ENCODE assay signal across 8 cellular contexts in genomic region chr22:37802310-37803194, GRCh38. TPM values are rescaled to one million over a fixed set of nuclear protein-coding genes. Genes with fewer than 3 reads are reported as not detected.
A peak's percentile ranks its signal among the peaks of the same experiment; 100 is the strongest.
DNase-seq lines count a peak whose midpoint lies in the region; ATAC-seq and TF ChIP-seq lines count a peak whose summit lies in the region.

No MANE protein-coding gene starts in this region.

- peaks cover 33% of the 10 kb centered on the region for H3K27me3 ChIP-seq in CD8-positive, alpha-beta memory T cell (ENCODE audit: insufficient read depth, low read length, poor library complexity, severe bottlenecking)
- H3K27me3 ChIP-seq in HL-60 (ENCODE audit: insufficient read depth, poor library complexity, severe bottlenecking) (peaks cover 21% of the 10 kb centered on the region), endocrine pancreas (ENCODE audit: control insufficient read depth, insufficient read depth, low read length) (no peaks in the 10 kb centered on the region), thyroid gland (no peaks in the 10 kb centered on the region)

- no peaks in the 10 kb centered on the region for H3K36me3 ChIP-seq in CD8-positive, alpha-beta memory T cell (ENCODE audit: insufficient read depth, low read length)
- H3K36me3 ChIP-seq in endocrine pancreas (ENCODE audit: control insufficient read depth, insufficient read depth, low read length) (no peaks in the 10 kb centered on the region), thyroid gland (no peaks in the 10 kb centered on the region)

- CTCF ChIA-PET in CD8-positive, alpha-beta memory T cell (lab: Charles Lee) = interaction anchor here (1.1 to 1.2 kb wide), 2 partner anchors 16 to 61 kb away, joined by 3 to 4 read pairs; no protein-coding TSS in a partner anchor

- peak overlapping the region in 2 of 8 donors; percentile 21 to 34 for H3K27ac Mint-ChIP-seq in CD8-positive, alpha-beta memory T cell
- no peak overlapping the region for H3K27ac Mint-ChIP-seq in memory B cell

- DNase-seq in CD8-positive, alpha-beta memory T cell = no peak
- peak in 1 of 2 experiments; percentile 55 for DNase-seq in HL-60 (ENCODE audit: low read depth in 1 of 2, low spot score in 1 of 2)
- DNase-seq in memory B cell (ENCODE audit: low spot score in 2 of 2) = no peak
- DNase-seq in thyroid gland = peak; percentile 75 to 77

- H3K4me3 Mint-ChIP-seq in CD8-positive, alpha-beta memory T cell = peak overlapping the region; percentile 48 to 80 (median 64)
- H3K4me3 Mint-ChIP-seq in memory B cell = peak overlapping the region; percentile 41

- peak; percentile 30 to 76 for TF ChIP-seq POLR2A in thyroid gland (IDR thresholded peaks at IDR 0.05)

- no peaks in the 10 kb centered on the region for H3K36me3 Mint-ChIP-seq in CD8-positive, alpha-beta memory T cell
- H3K36me3 Mint-ChIP-seq in memory B cell = no peaks in the 10 kb centered on the region

- no peaks in the 10 kb centered on the region for H3K9me3 Mint-ChIP-seq in CD8-positive, alpha-beta memory T cell
- H3K9me3 Mint-ChIP-seq in memory B cell = no peaks in the 10 kb centered on the region

- H3K9me3 ChIP-seq in CD8-positive, alpha-beta memory T cell (ENCODE audit: low read length) = no peaks in the 10 kb centered on the region
- H3K9me3 ChIP-seq in endocrine pancreas (ENCODE audit: control insufficient read depth, low read length) (no peaks in the 10 kb centered on the region), thyroid gland (no peaks in the 10 kb centered on the region)

- POLR2A ChIA-PET in CD8-positive, alpha-beta memory T cell (lab: Charles Lee) = no interaction called here

- peak overlapping the region; percentile 40 for H3K4me3 ChIP-seq in CD8-positive, alpha-beta memory T cell (ENCODE audit: low read length)
- H3K4me3 ChIP-seq in HL-60 (replicated peaks; ENCODE audit: insufficient read depth, low read length) (peak overlapping the region; percentile 62), endocrine pancreas (ENCODE audit: control insufficient read depth, insufficient read depth, low read length) (no peak overlapping the region), thyroid gland (replicated peaks in 1 of 3) (peak overlapping the region; percentile 21 to 63 (median 63))

- H3K27ac ChIP-seq in CD8-positive, alpha-beta memory T cell (ENCODE audit: low read depth, low read length) = peak overlapping the region; percentile 8
- H3K27ac ChIP-seq in HL-60 (replicated peaks) (no peak overlapping the region), thyroid gland (peak overlapping the region; percentile 77 to 91 (median 82))

- 6 to 9% methylated on average over 20 to 26 of the region's 63 CpGs for WGBS in thyroid gland, 2 donors

- H3K9ac ChIP-seq in endocrine pancreas (ENCODE audit: control insufficient read depth, insufficient read depth, low read length) = peak overlapping the region; percentile 77

- no peak for TF ChIP-seq CTCF in HL-60 (IDR thresholded peaks at IDR 0.05; ENCODE audit: insufficient read depth, low read length)
- no peak for TF ChIP-seq CTCF in thyroid gland (IDR thresholded peaks at IDR 0.05)

- H3K4me1 Mint-ChIP-seq in CD8-positive, alpha-beta memory T cell = peaks cover 30 to 45% (median 33%) of the 10 kb centered on the region in 3 donors
- H3K4me1 Mint-ChIP-seq in memory B cell = peaks cover 23% of the 10 kb centered on the region

- peaks cover 34% of the 10 kb centered on the region for H3K4me1 ChIP-seq in CD8-positive, alpha-beta memory T cell (ENCODE audit: insufficient read depth, low read length)
- no peaks in the 10 kb centered on the region for H3K4me1 ChIP-seq in endocrine pancreas (ENCODE audit: control insufficient read depth, insufficient read depth, low read length)
- peaks cover 36 to 52% of the 10 kb centered on the region in 2 donors for H3K4me1 ChIP-seq in thyroid gland

- intact Hi-C loops in thyroid gland (cut with DNase I) = no loop called here

- H3K27me3 Mint-ChIP-seq in CD8-positive, alpha-beta memory T cell = peaks cover 46 to 48% of the 10 kb centered on the region in 2 donors
- peaks cover 27% of the 10 kb centered on the region for H3K27me3 Mint-ChIP-seq in memory B cell

- ATAC-seq in SK-N-SH treated with all-trans-retinoic acid at 6 μM for 48 hours (peak; percentile 67), memory B cell (ENCODE audit: low read depth) (no peak), GM18867 (IDR thresholded peaks at IDR 0.05; ENCODE audit: unreplicated experiment) (no peak), GM18520 (IDR thresholded peaks at IDR 0.05; ENCODE audit: unreplicated experiment) (no peak)

TF ChIP-seq in SK-N-SH treated with all-trans-retinoic acid at 6 μM for 48 hours, 23 proteins besides CTCF, POLR2A, EP300 and RAD21:
- TF ChIP-seq PPARA (CRISPR knock-in tag; IDR thresholded peaks at IDR 0.05; ENCODE audit: borderline replicate concordance) (no peak), GLIS3 (CRISPR knock-in tag; IDR thresholded peaks at IDR 0.05) (no peak), TCF4 (CRISPR knock-in tag; IDR thresholded peaks at IDR 0.05; ENCODE audit: borderline replicate concordance) (no peak), ESRRG (CRISPR knock-in tag; IDR thresholded peaks at IDR 0.05) (no peak), CSDC2 (CRISPR knock-in tag; IDR thresholded peaks at IDR 0.05) (no peak)

RNA-seq across cellular contexts. Expression of gene GCAT, which starts 5.2 kb away (rescaled TPM):
- total RNA-seq in CD8-positive, alpha-beta memory T cell = 10 to 100 TPM in 1 of 2 experiments, 1 to 10 TPM in 1; 9.3 to 10.0 TPM
- 1.6 TPM for polyA plus RNA-seq in CD8-positive, alpha-beta memory T cell
- total RNA-seq in thyroid gland = 10 to 100 TPM; 30.4 to 59.1 (median 38.2) TPM

RNA-seq across cellular contexts. Expression of gene GALR3, which starts 20.6 kb away (rescaled TPM):
- not detected for total RNA-seq in CD8-positive, alpha-beta memory T cell
- not detected for polyA plus RNA-seq in CD8-positive, alpha-beta memory T cell
- total RNA-seq in thyroid gland = not detected

RNA-seq across cellular contexts. Expression of gene ANKRD54, which starts 41.6 kb away (rescaled TPM):
- 10 to 100 TPM; 27.6 to 28.7 TPM for total RNA-seq in CD8-positive, alpha-beta memory T cell
- 11.9 TPM for polyA plus RNA-seq in CD8-positive, alpha-beta memory T cell
- total RNA-seq in thyroid gland = 10 to 100 TPM; 54.7 to 75.9 (median 61.5) TPM

RNA-seq across cellular contexts. Expression of gene EIF3L, which starts 46.7 kb away (rescaled TPM):
- 100 to 1,000 TPM; 549 to 556 TPM for total RNA-seq in CD8-positive, alpha-beta memory T cell
- 266 TPM for polyA plus RNA-seq in CD8-positive, alpha-beta memory T cell
- total RNA-seq in thyroid gland = 100 to 1,000 TPM; 423 to 557 (median 455) TPM

Comparison
In these comparisons a context has a peak if more than half of its experiments do, and no peak if none do; other contexts are left out.
1. DNase-seq: peak in thyroid gland (2 of 2); none in CD8-positive, alpha-beta memory T cell (0 of 5) and memory B cell (0 of 2).